In the genomic region with DNA sequence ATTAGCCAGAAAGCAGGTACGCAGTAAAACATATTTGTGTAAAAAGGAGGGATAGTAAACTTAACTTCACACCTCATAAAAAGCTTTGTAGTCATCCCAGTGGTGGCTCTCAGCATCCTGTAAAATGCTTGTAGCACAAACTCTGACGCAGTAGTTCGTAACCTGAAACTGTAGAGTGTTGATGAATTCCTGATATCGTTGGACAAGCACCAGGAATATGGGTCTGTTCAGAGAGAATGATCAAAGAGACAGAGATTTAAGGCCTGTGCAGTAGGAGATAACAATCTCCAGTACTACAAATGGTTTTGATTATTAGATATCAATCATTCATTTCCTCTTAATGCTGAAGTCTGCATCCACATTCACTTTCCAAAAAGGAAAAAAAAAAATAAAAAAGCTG, we compare ENCODE assay signal across 15 cellular contexts.
DNase-seq lines count a peak whose midpoint lies in the region; FAIRE-seq and TF ChIP-seq lines count a peak whose summit lies in the region.
"Had no signal": no experiment of that assay in that cellular context is flagged by ENCODE, and none has a peak within 500 bp of the region (broad histone marks: within the 10 kb centered on the region; RNA-seq: fewer than 3 reads in every experiment).

No MANE protein-coding gene starts in this region.

- no peaks in the 10 kb centered on the region for H3K9me3 ChIP-seq in astrocyte (ENCODE audit: insufficient read depth, low read depth, low read length)
- no peaks in the 10 kb centered on the region for H3K9me3 ChIP-seq in right atrium auricular region
- no peaks in the 10 kb centered on the region for H3K9me3 ChIP-seq in tibial nerve
- H3K9me3 ChIP-seq: tibial artery had no signal

- DNase-seq in GM04503 (ENCODE audit: low read depth) (peak; percentile 8), NCI-H2029 treated with DMSO at 0.1 percent for 48 hours (lab: John Stamatoyannopoulos, UW) (peak; percentile 63), astrocyte (ENCODE audit: low read depth) (peak; percentile 46), smooth muscle cell of the brain vasculature (ENCODE audit: low read depth, low spot score) (peak; percentile 15), right atrium auricular region (ENCODE audit: low spot score) (no peak), putamen (ENCODE audit: low spot score) (no peak), tibial nerve (ENCODE audit: low spot score in 2 of 2) (no peak)
- DNase-seq in activated naive CD4-positive, alpha-beta T cell treated with Interleukin-2 at 50 U/mL for 16 hours: no peak
- DNase-seq: activated effector memory CD4-positive, alpha-beta T cell treated with anti-CD3 and anti-CD28 coated beads, Interleukin-2, amount 50 U/mL, for 16 hours; foreskin keratinocyte; kidney; naive thymus-derived CD8-positive, alpha-beta T cell; tibial artery had no signal

- H3K9ac ChIP-seq in astrocyte (ENCODE audit: low read length): no peak overlapping the region

- no peak overlapping the region for H3K4me3 ChIP-seq in astrocyte (ENCODE audit: insufficient read depth, low read depth, low read length)
- H3K4me3 ChIP-seq in right atrium auricular region: no peak overlapping the region
- H3K4me3 ChIP-seq in tibial nerve: no peak overlapping the region
- H3K4me3 ChIP-seq: tibial artery had no signal

- H4K20me1 ChIP-seq in astrocyte (ENCODE audit: insufficient read depth, low read length): no peaks in the 10 kb centered on the region

- no peaks in the 10 kb centered on the region for H3K79me2 ChIP-seq in astrocyte (ENCODE audit: insufficient read depth, low read length)

- H3K27ac ChIP-seq in astrocyte (ENCODE audit: low read depth, low read length) (no peak overlapping the region), right atrium auricular region (no peak overlapping the region), tibial nerve (peak overlapping the region in 2 of 4 donors; percentile 38 to 60)
- H3K27ac ChIP-seq: foreskin keratinocyte, tibial artery had no signal

- H3K36me3 ChIP-seq in astrocyte (ENCODE audit: insufficient read depth, low read length) (no peaks in the 10 kb centered on the region), right atrium auricular region (no peaks in the 10 kb centered on the region), tibial nerve (peaks cover 0 to 10% (median 0%) of the 10 kb centered on the region in 3 donors)

- H3K4me1 ChIP-seq in astrocyte (ENCODE audit: insufficient read depth, low read length) (no peaks in the 10 kb centered on the region), right atrium auricular region (no peaks in the 10 kb centered on the region), tibial nerve (peaks cover 0 to 17% (median 0%) of the 10 kb centered on the region in 4 donors)
- H3K4me1 ChIP-seq: foreskin keratinocyte, tibial artery had no signal

- WGBS in tibial nerve, 2 donors: 42 to 52% methylated on average over 4 of the region's 4 CpGs

- H3K4me1 Mint-ChIP-seq in astrocyte (ENCODE audit: low read depth, unreplicated experiment): peaks cover 4% of the 10 kb centered on the region
- H3K4me1 Mint-ChIP-seq: naive thymus-derived CD8-positive, alpha-beta T cell had no signal

- no peak for TF ChIP-seq CTCF in astrocyte (IDR thresholded peaks at IDR 0.05; ENCODE audit: insufficient read depth, low read depth, low read length)
- TF ChIP-seq CTCF in right atrium auricular region (IDR thresholded peaks at IDR 0.05): no peak
- no peak for TF ChIP-seq CTCF in tibial nerve (IDR thresholded peaks at IDR 0.05)

- TF ChIP-seq EP300 in tibial nerve (IDR thresholded peaks at IDR 0.05): no peak

- H3K9me3 Mint-ChIP-seq in astrocyte (ENCODE audit: unreplicated experiment): no peaks in the 10 kb centered on the region
- H3K9me3 Mint-ChIP-seq: naive thymus-derived CD8-positive, alpha-beta T cell; T-helper 1 cell treated with Interleukin-12 subunit alpha and Interleukin-12 subunit beta and Interleukin-4 antibody, amounts not matched to agents 30 μg/mL and 1 μg/mL, for 36 hours had no signal

- no peaks in the 10 kb centered on the region for H3K27me3 Mint-ChIP-seq in astrocyte (ENCODE audit: low read depth, unreplicated experiment)
- H3K27me3 Mint-ChIP-seq: naive thymus-derived CD8-positive, alpha-beta T cell had no signal

- no peaks in the 10 kb centered on the region for H3K36me3 Mint-ChIP-seq in astrocyte (ENCODE audit: low read depth, unreplicated experiment)

- no peak overlapping the region for H2AFZ ChIP-seq in astrocyte (ENCODE audit: low read depth, low read length)

- FAIRE-seq in astrocyte (lab: Jason Lieb, UNC): no peak
- FAIRE-seq: G401.6, kidney had no signal

- no peak overlapping the region for H3K4me2 ChIP-seq in astrocyte (ENCODE audit: low read length)

- H3K4me3 Mint-ChIP-seq in astrocyte (ENCODE audit: unreplicated experiment): no peak overlapping the region
- H3K4me3 Mint-ChIP-seq: naive thymus-derived CD8-positive, alpha-beta T cell; T-helper 1 cell treated with Interleukin-12 subunit alpha and Interleukin-12 subunit beta and Interleukin-4 antibody, amounts not matched to agents 30 μg/mL and 1 μg/mL, for 36 hours had no signal

- H3K27ac Mint-ChIP-seq in astrocyte (ENCODE audit: unreplicated experiment): no peak overlapping the region
- H3K27ac Mint-ChIP-seq: naive thymus-derived CD8-positive, alpha-beta T cell; T-helper 1 cell treated with Interleukin-12 subunit alpha and Interleukin-12 subunit beta and Interleukin-4 antibody, amounts not matched to agents 30 μg/mL and 1 μg/mL, for 36 hours had no signal

- TF ChIP-seq POLR2A in tibial nerve (IDR thresholded peaks at IDR 0.05): no peak

- no peaks in the 10 kb centered on the region for H3K27me3 ChIP-seq in astrocyte (ENCODE audit: insufficient read depth, low read length)
- H3K27me3 ChIP-seq in right atrium auricular region: no peaks in the 10 kb centered on the region
- no peaks in the 10 kb centered on the region for H3K27me3 ChIP-seq in tibial nerve
- H3K27me3 ChIP-seq: foreskin keratinocyte, tibial artery had no signal

Comparison
In these comparisons a context has a peak if more than half of its experiments do, and no peak if none do; other contexts are left out.
1. DNase-seq: peak in GM04503 (single experiment), NCI-H2029 treated with DMSO at 0.1 percent for 48 hours (single experiment), astrocyte (single experiment) and smooth muscle cell of the brain vasculature (single experiment); none in activated naive CD4-positive, alpha-beta T cell treated with Interleukin-2 at 50 U/mL for 16 hours (single experiment), right atrium auricular region (single experiment), putamen (single experiment) and tibial nerve (0 of 2).